In genomic region chr7:91880016-91880412, GRCh38 we compare ENCODE assay signal across 8 cellular contexts. TPM values are rescaled to one million over a fixed set of nuclear protein-coding genes. Genes with fewer than 3 reads are reported as not detected.
DNase-seq lines count a peak whose midpoint lies in the region; ATAC-seq, FAIRE-seq and TF ChIP-seq lines count a peak whose summit lies in the region.

No MANE protein-coding gene starts in this region.

- peak overlapping the region; percentile 97 for H2AFZ ChIP-seq in K562 (ENCODE audit: low read depth, low read length)

- H3K27me3 ChIP-seq in K562 (ENCODE audit: control insufficient read depth in 2 of 2, insufficient read depth in 2 of 2, low read length in 2 of 2) = no peaks in the 10 kb centered on the region

- ATAC-seq in HG03064 (IDR thresholded peaks at IDR 0.05; ENCODE audit: low read depth, unreplicated experiment) = peak; percentile 8
- ATAC-seq in K562 = peak; percentile 3; the same call in 2 of the 3 replicates
- no peak for ATAC-seq in mucosa of descending colon
- no peak for ATAC-seq in GM18907 (IDR thresholded peaks at IDR 0.05; ENCODE audit: unreplicated experiment)

- no peaks in the 10 kb centered on the region for H4K20me1 ChIP-seq in K562 (replicated peaks; ENCODE audit: control insufficient read depth, insufficient read depth, low read length)

- peaks cover 23% of the 10 kb centered on the region for H3K79me2 ChIP-seq in K562 (ENCODE audit: control insufficient read depth, insufficient read depth, low read length)

- intact Hi-C loops in K562 (cut with micrococcal nuclease) (loop anchor here (1.0 to 10.0 kb wide), 10 partner anchors 62 to 1165 kb away; partner anchors contain the start of genes AKAP9, ANKIB1, CYP51A1 and GATAD1), mucosa of descending colon (cut with DNase I, micrococcal nuclease) (no loop called here)

- no peak for DNase-seq in K562 (ENCODE audit: extremely low read depth in 1 of 4, low spot score in 3 of 4)
- DNase-seq in mucosa of descending colon = no peak
- DNase-seq in hippocampal formation (lab: John Stamatoyannopoulos, UW) = no peak
- DNase-seq in pons (ENCODE audit: low spot score) = no peak
- DNase-seq in NCI-H82 (lab: John Stamatoyannopoulos, UW) = no peak

- H3K36me3 ChIP-seq in ES-I3 (ENCODE audit: insufficient read depth, low read length) (no peaks in the 10 kb centered on the region), K562 (ENCODE audit: control insufficient read depth, insufficient read depth, low read length) (peaks cover 22% of the 10 kb centered on the region; the same call in 2 of the 3 replicates), mucosa of descending colon (ENCODE audit: low read depth) (no peaks in the 10 kb centered on the region)

- peak overlapping the region; percentile 90 for H3K9ac ChIP-seq in ES-I3 (ENCODE audit: low read depth, low read length)
- peak overlapping the region; percentile 87 to 89; a peak in 3 of 4 replicates for H3K9ac ChIP-seq in K562 (ENCODE audit: insufficient read depth in 1 of 2, low read depth in 2 of 2, low read length in 2 of 2)

- TF ChIP-seq EP300 in K562 (IDR thresholded peaks at IDR 0.05; ENCODE audit: low read length) = no peak

- TF ChIP-seq POLR2A in K562 (conservative IDR thresholded peaks at IDR 0.05) = no peak

- in situ Hi-C loops in K562 (cut with MboI) = no loop called here

- peak overlapping the region; percentile 96 for H3K4me2 ChIP-seq in K562 (ENCODE audit: insufficient read depth, low read length)

- H3K4me1 ChIP-seq in ES-I3 (ENCODE audit: insufficient read depth, low read length) (no peaks in the 10 kb centered on the region), K562 (replicated peaks in 1 of 2; ENCODE audit: control insufficient read depth in 2 of 2, insufficient read depth in 2 of 2, low read length in 2 of 2) (peaks cover 0 to 4% of the 10 kb centered on the region in 2 experiments; a peak in 2 of 5 replicates), mucosa of descending colon (ENCODE audit: low read depth) (peaks cover 8% of the 10 kb centered on the region)

- CTCF ChIA-PET in K562 (lab: Yijun Ruan, JAX; ENCODE audit: low intra/inter-chr PET ratio) = interaction anchor here (0.6 to 1.9 kb wide), 5 partner anchors 73 to 581 kb away, joined by 4 to 15 read pairs (median 4); partner anchors contain the start of gene GATAD1

- TF ChIP-seq CTCF in K562 (IDR thresholded peaks at IDR 0.05 in 2 of 3, conservative IDR thresholded peaks at IDR 0.05 in 1 of 3; ENCODE audit: insufficient read depth in 2 of 3, low read depth in 1 of 3, low read length in 3 of 3) (no peak), mucosa of descending colon (IDR thresholded peaks at IDR 0.05) (no peak)

- TSS peak; percentile 76 for BruUV-seq in K562 (replicated peaks; lab: Mats Ljungman, UMichigan)

- no peaks in the 10 kb centered on the region for H3K9me1 ChIP-seq in K562 (ENCODE audit: control insufficient read depth, insufficient read depth, low read length)

- POLR2A ChIA-PET in K562 (lab: Yijun Ruan, JAX) = interaction anchor here (0.5 to 1.4 kb wide), 11 partner anchors 8 to 1167 kb away, joined by 3 to 5 read pairs (median 3); no protein-coding TSS in a partner anchor

- 7% methylated on average over 9 of the region's 9 CpGs for WGBS in K562 (ENCODE audit: insufficient coverage, low coverage, missing lambda C conversion rate)

- TF ChIP-seq RAD21 in K562 (CRISPR knock-in tag; conservative IDR thresholded peaks at IDR 0.05 in 1 of 2, IDR thresholded peaks at IDR 0.05 in 1 of 2) = no peak

- H3K9me3 ChIP-seq in ES-I3 (ENCODE audit: control insufficient read depth, insufficient read depth, low read length) = no peaks in the 10 kb centered on the region
- H3K9me3 ChIP-seq in K562 (replicated peaks; ENCODE audit: control insufficient read depth, insufficient read depth, low read depth, low read length) = peaks cover 5% of the 10 kb centered on the region
- no peaks in the 10 kb centered on the region for H3K9me3 ChIP-seq in mucosa of descending colon

- peak overlapping the region; percentile 79 for H3K27ac ChIP-seq in K562 (ENCODE audit: extremely low read depth, low read depth, low read length)

- H3K4me3 ChIP-seq in K562 = peak overlapping the region; percentile 83
- peak overlapping the region; percentile 39 for H3K4me3 ChIP-seq in mucosa of descending colon

- FAIRE-seq in K562 (lab: Jason Lieb, UNC) = peak; percentile 74

TF ChIP-seq in K562, 482 proteins besides CTCF, POLR2A, EP300 and RAD21 (continues in another document):
- TF ChIP-seq POU5F1 (IDR thresholded peaks at IDR 0.05; ENCODE audit: borderline replicate concordance, low read depth, low read length, partially characterized antibody) (no peak), BRD4 (IDR thresholded peaks at IDR 0.05) (0 out of 2 replicates have a peak, but pooled peaks have one; percentile 41), GTF2E2 (tag; IDR thresholded peaks at IDR 0.05) (peak; percentile 32; the same call in 1 of the 2 replicates), PPARD (CRISPR knock-in tag; IDR thresholded peaks at IDR 0.05) (0 out of 2 replicates have a peak, but pooled peaks have one; percentile 8), ZNF318 (IDR thresholded peaks at IDR 0.05; ENCODE audit: borderline replicate concordance in 1 of 2, low read depth in 1 of 2) (0 out of 4 replicates have a peak, but pooled peaks of 1 of the 2 experiments have one; percentile 15)

RNA-seq across cellular contexts. Expression of gene MTERF1, which starts 0.5 kb away (rescaled TPM):
- total RNA-seq in K562 (2011; cell fraction: chromatin; rRNA removed; ENCODE audit: low replicate concordance) = 18.9 and 61.8 TPM in 2 replicates
- total RNA-seq in K562 (2011; cell fraction: nucleolus; rRNA removed) = 7.5 and 11.4 TPM in 2 replicates
- 31.2 and 51.5 TPM in 2 replicates for total RNA-seq in K562 (2011; cell fraction: nucleoplasm; rRNA removed)
- total RNA-seq in K562 (2014; rRNA removed) (14.0 and 15.7 TPM in 2 replicates), K562 (2014; rRNA removed; fragmentation: Illumina TruSeq; extraction: Trizol) (29.1 and 31.3 TPM in 2 replicates), K562 (2015; rRNA removed; fragmentation: Illumina TruSeq; extraction: Trizol) (25.0 and 27.6 TPM in 2 replicates), K562 (2021) (19.0 and 19.3 TPM in 2 replicates), mucosa of descending colon (10 to 100 TPM; 11.4 to 18.8 (median 12.7) TPM)
- polyA plus RNA-seq in K562 (2011; rRNA removed) (17.3 and 35.9 TPM in 2 replicates), K562 (2014; fragmentation: Illumina TruSeq; extraction: Trizol) (23.0 and 30.3 TPM in 2 replicates), K562 (2014; fragmentation: Nextera tagmentation; extraction: Ambion mirVana) (10 to 100 TPM; 45.8 to 49.2 TPM), K562 (2014; rRNA removed) (22.4 and 23.0 TPM in 2 replicates)
- 2.0 and 6.7 TPM in 2 replicates for polyA plus RNA-seq in K562 (2011; cell fraction: cytosol; rRNA removed)
- 10.4 and 11.5 TPM in 2 replicates for polyA plus RNA-seq in K562 (2011; cell fraction: nucleus; rRNA removed)
- 13.5 and 16.1 TPM in 2 replicates for polyA plus RNA-seq in K562 (2012)
- polyA minus RNA-seq in K562 (2011; rRNA and poly(A)+ RNA removed) = 33.4 and 42.8 TPM in 2 replicates
- polyA minus RNA-seq in K562 (2011; cell fraction: cytosol; rRNA and poly(A)+ RNA removed) = 1.7 and 7.3 TPM in 2 replicates
- 20.6 and 28.9 TPM in 2 replicates for polyA minus RNA-seq in K562 (2011; cell fraction: nucleus; rRNA and poly(A)+ RNA removed)

Comparison
In these comparisons a context has a peak if more than half of its experiments do, and no peak if none do; other contexts are left out.
1. ATAC-seq: peak in HG03064 (single experiment) and K562 (single experiment); none in mucosa of descending colon (single experiment) and GM18907 (single experiment).